ENCODE assay signal across 1 cellular context in genomic region chr16:66712512-66712911, GRCh38.
TF ChIP-seq lines count a peak whose summit lies in the region.

No MANE protein-coding gene starts in this region.

TF ChIP-seq in WTC11, 78 proteins besides CTCF, POLR2A, EP300 and RAD21 (continued from another document):
- TF ChIP-seq HMGXB4 (CRISPR knock-in tag; IDR thresholded peaks at IDR 0.05): no peak
- TF ChIP-seq ZBTB43 (CRISPR knock-in tag; IDR thresholded peaks at IDR 0.05): no peak
- no peak for TF ChIP-seq ETV6 (CRISPR knock-in tag; IDR thresholded peaks at IDR 0.05)
- TF ChIP-seq, protein P1, sequence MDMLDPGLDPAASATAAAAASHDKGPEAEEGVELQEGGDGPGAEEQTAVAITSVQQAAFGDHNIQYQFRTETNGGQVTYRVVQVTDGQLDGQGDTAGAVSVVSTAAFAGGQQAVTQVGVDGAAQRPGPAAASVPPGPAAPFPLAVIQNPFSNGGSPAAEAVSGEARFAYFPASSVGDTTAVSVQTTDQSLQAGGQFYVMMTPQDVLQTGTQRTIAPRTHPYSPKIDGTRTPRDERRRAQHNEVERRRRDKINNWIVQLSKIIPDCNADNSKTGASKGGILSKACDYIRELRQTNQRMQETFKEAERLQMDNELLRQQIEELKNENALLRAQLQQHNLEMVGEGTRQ (CRISPR knock-in tag; IDR thresholded peaks at IDR 0.05): no peak
- TF ChIP-seq ERG (CRISPR knock-in tag; IDR thresholded peaks at IDR 0.05): no peak
- no peak for TF ChIP-seq GRHL2 (CRISPR knock-in tag; IDR thresholded peaks at IDR 0.05; ENCODE audit: insufficient replicate concordance, severe bottlenecking)
- no peak for TF ChIP-seq GABPB1 (CRISPR knock-in tag; IDR thresholded peaks at IDR 0.05)
- TF ChIP-seq RORB (CRISPR knock-in tag; IDR thresholded peaks at IDR 0.05): no peak
